Comparison of ENCODE assay signal across 1 cellular context in genomic region chr10:77606751-77607150, GRCh38.
TF ChIP-seq lines count a peak whose summit lies in the region.

No MANE protein-coding gene starts in this region.

TF ChIP-seq in H1, 55 proteins besides CTCF, POLR2A, EP300 and RAD21:
- no peak for TF ChIP-seq CEBPB (IDR thresholded peaks at IDR 0.05; ENCODE audit: low read depth, low read length)
- no peak for TF ChIP-seq GABPA (IDR thresholded peaks at IDR 0.05; ENCODE audit: borderline replicate concordance, insufficient read depth, low read length)
